In the genomic region with DNA sequence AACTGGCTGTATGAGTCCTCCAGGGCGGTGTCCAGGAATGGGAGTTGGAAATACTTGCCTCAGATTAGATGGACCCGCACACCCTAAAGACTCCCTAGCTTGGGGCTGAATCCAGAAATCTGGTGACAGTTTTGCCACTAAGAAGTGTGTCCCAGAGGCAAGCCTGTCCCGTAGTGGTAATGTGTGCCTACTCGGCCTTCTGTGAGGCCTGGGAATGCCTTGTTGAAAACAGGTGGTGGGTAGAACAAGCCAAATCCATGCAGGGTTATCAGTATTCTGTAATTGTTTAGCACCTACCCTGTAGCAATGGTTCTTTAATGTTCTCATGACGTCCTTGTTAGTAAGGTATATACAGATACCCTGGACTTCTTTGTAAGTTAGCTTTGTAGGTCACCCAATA, we compare ENCODE assay signal across 12 cellular contexts. TPM values are rescaled to one million over a fixed set of nuclear protein-coding genes. Genes with fewer than 3 reads are reported as not detected.
A peak's percentile ranks its signal among the peaks of the same experiment; 100 is the strongest.
DNase-seq lines count a peak whose midpoint lies in the region; ATAC-seq, FAIRE-seq and TF ChIP-seq lines count a peak whose summit lies in the region.
"Had no signal": no experiment of that assay in that cellular context is flagged by ENCODE, and none has a peak within 500 bp of the region (broad histone marks: within the 10 kb centered on the region; RNA-seq: fewer than 3 reads in every experiment).

No MANE protein-coding gene starts in this region.

- POLR2A ChIA-PET in activated CD4-positive, alpha-beta memory T cell treated with anti-CD3 and anti-CD28 coated beads, Interleukin-2, amount 10 ng/mL, durations not matched to agents 7 days and 5 days (lab: Charles Lee): interaction anchor here (1.1 kb wide), 1 partner anchor 109 kb away, joined by 5 read pairs; the partner anchor contains the start of gene ABHD10

- peak overlapping the region in 1 of 2 donors; percentile 20 for H3K27ac ChIP-seq in kidney (ENCODE audit: low read depth in 2 of 2, low read length in 2 of 2)
- peak overlapping the region; percentile 79 to 85 (median 83) for H3K27ac ChIP-seq in transverse colon
- H3K27ac ChIP-seq in SJCRH30: no peak overlapping the region

- H3K4me3 ChIP-seq in kidney (ENCODE audit: low read length in 2 of 2): peak overlapping the region; percentile 28 to 40
- peak overlapping the region in 3 of 4 donors; percentile 14 to 66 (median 42) for H3K4me3 ChIP-seq in transverse colon
- H3K4me3 ChIP-seq in SJCRH30: no peak overlapping the region; the same call in 1 of the 2 replicates

- no peak for TF ChIP-seq POLR2A in transverse colon (IDR thresholded peaks at IDR 0.05)

- peaks cover 65% of the 10 kb centered on the region for H3K4me1 Mint-ChIP-seq in activated naive CD4-positive, alpha-beta T cell treated with anti-CD3 and anti-CD28 coated beads, Interleukin-2, amount 10 ng/mL, durations not matched to agents 7 days and 5 days
- H3K4me1 Mint-ChIP-seq in activated naive CD4-positive, alpha-beta T cell treated with anti-CD3 and anti-CD28 coated beads for 36 hours (ENCODE audit: low read depth): peaks cover 25% of the 10 kb centered on the region
- H3K4me1 Mint-ChIP-seq in activated CD4-positive, alpha-beta memory T cell treated with anti-CD3 and anti-CD28 coated beads, Interleukin-2, amount 10 ng/mL, durations not matched to agents 7 days and 5 days: peaks cover 55% of the 10 kb centered on the region
- H3K4me1 Mint-ChIP-seq in glutamatergic neuron (ENCODE audit: low read depth, unreplicated experiment): peaks cover 12% of the 10 kb centered on the region

- no peak overlapping the region for H3K9ac ChIP-seq in kidney (ENCODE audit: low read length in 2 of 2)

- no peak for FAIRE-seq in kidney (lab: Jason Lieb, UNC)

- ATAC-seq in HG03432 (IDR thresholded peaks at IDR 0.05; ENCODE audit: unreplicated experiment): no peak

- WGBS in transverse colon (ENCODE audit: low coverage in 1 of 2), 2 donors: 40 to 71% methylated on average over 2 to 5 of the region's 5 CpGs

- DNase-seq in activated naive CD4-positive, alpha-beta T cell treated with anti-CD3 and anti-CD28 coated beads, Interleukin-2, amount 10 ng/mL, durations not matched to agents 7 days and 5 days: no peak
- no peak for DNase-seq in activated naive CD4-positive, alpha-beta T cell treated with anti-CD3 and anti-CD28 coated beads for 36 hours
- no peak for DNase-seq in activated CD4-positive, alpha-beta memory T cell treated with anti-CD3 and anti-CD28 coated beads, Interleukin-2, amount 10 ng/mL, durations not matched to agents 7 days and 5 days
- DNase-seq in kidney (no peak), transverse colon (no peak), glutamatergic neuron (no peak), SJCRH30 (no peak)
- DNase-seq: stimulated activated CD4-positive, alpha-beta T cell treated with anti-CD3 and anti-CD28 coated beads, Interleukin-2, amount 100 ng/mL, for 48 hours; substantia nigra had no signal

- in situ Hi-C loops in transverse colon (cut with MboI; ENCODE audit: low pct_ligation_motif_present in 1 of 4, low pct_unique_long_range_greater_than_20kb in 1 of 4, low sequenced_read_pairs in 3 of 4): no loop called here

- H3K9me3 ChIP-seq in kidney (ENCODE audit: control insufficient read depth in 1 of 2, low read length in 2 of 2) (no peaks in the 10 kb centered on the region), transverse colon (no peaks in the 10 kb centered on the region), SJCRH30 (replicated peaks) (no peaks in the 10 kb centered on the region)

- H3K4me1 ChIP-seq in kidney (ENCODE audit: control insufficient read depth in 1 of 2, insufficient read depth in 1 of 2, low read depth in 1 of 2, low read length in 2 of 2): peaks cover 9 to 13% of the 10 kb centered on the region in 2 donors
- H3K4me1 ChIP-seq in transverse colon: peaks cover 6 to 73% (median 34%) of the 10 kb centered on the region in 4 donors
- peaks cover 40% of the 10 kb centered on the region for H3K4me1 ChIP-seq in SJCRH30

- no peaks in the 10 kb centered on the region for H3K27me3 ChIP-seq in transverse colon
- no peaks in the 10 kb centered on the region for H3K27me3 ChIP-seq in SJCRH30

- peak overlapping the region; percentile 69 for H3K4me3 Mint-ChIP-seq in activated naive CD4-positive, alpha-beta T cell treated with anti-CD3 and anti-CD28 coated beads, Interleukin-2, amount 10 ng/mL, durations not matched to agents 7 days and 5 days
- no peak overlapping the region for H3K4me3 Mint-ChIP-seq in activated naive CD4-positive, alpha-beta T cell treated with anti-CD3 and anti-CD28 coated beads for 36 hours
- H3K4me3 Mint-ChIP-seq in activated CD4-positive, alpha-beta memory T cell treated with anti-CD3 and anti-CD28 coated beads, Interleukin-2, amount 10 ng/mL, durations not matched to agents 7 days and 5 days: peak overlapping the region; percentile 75
- no peak overlapping the region for H3K4me3 Mint-ChIP-seq in glutamatergic neuron (ENCODE audit: unreplicated experiment)

- H3K27ac Mint-ChIP-seq in activated naive CD4-positive, alpha-beta T cell treated with anti-CD3 and anti-CD28 coated beads, Interleukin-2, amount 10 ng/mL, durations not matched to agents 7 days and 5 days: no peak overlapping the region
- no peak overlapping the region for H3K27ac Mint-ChIP-seq in activated naive CD4-positive, alpha-beta T cell treated with anti-CD3 and anti-CD28 coated beads for 36 hours
- no peak overlapping the region for H3K27ac Mint-ChIP-seq in activated CD4-positive, alpha-beta memory T cell treated with anti-CD3 and anti-CD28 coated beads, Interleukin-2, amount 10 ng/mL, durations not matched to agents 7 days and 5 days
- no peak overlapping the region for H3K27ac Mint-ChIP-seq in glutamatergic neuron (ENCODE audit: unreplicated experiment)

- TF ChIP-seq CTCF in kidney (IDR thresholded peaks at IDR 0.05; ENCODE audit: borderline replicate concordance, extremely low read depth, insufficient read depth) (no peak), transverse colon (IDR thresholded peaks at IDR 0.05) (no peak), glutamatergic neuron (IDR thresholded peaks at IDR 0.05; ENCODE audit: partially characterized antibody, unreplicated experiment) (no peak)

- peaks cover 22% of the 10 kb centered on the region for H3K27me3 Mint-ChIP-seq in activated naive CD4-positive, alpha-beta T cell treated with anti-CD3 and anti-CD28 coated beads, Interleukin-2, amount 10 ng/mL, durations not matched to agents 7 days and 5 days
- H3K27me3 Mint-ChIP-seq in activated naive CD4-positive, alpha-beta T cell treated with anti-CD3 and anti-CD28 coated beads for 36 hours (ENCODE audit: low read depth): peaks cover 6% of the 10 kb centered on the region
- H3K27me3 Mint-ChIP-seq in activated CD4-positive, alpha-beta memory T cell treated with anti-CD3 and anti-CD28 coated beads, Interleukin-2, amount 10 ng/mL, durations not matched to agents 7 days and 5 days: peaks cover 4% of the 10 kb centered on the region
- H3K27me3 Mint-ChIP-seq in glutamatergic neuron (ENCODE audit: unreplicated experiment): peaks cover 4% of the 10 kb centered on the region

- TF ChIP-seq EP300 in transverse colon (IDR thresholded peaks at IDR 0.05; ENCODE audit: low read depth): no peak

- no peaks in the 10 kb centered on the region for H3K9me3 Mint-ChIP-seq in activated naive CD4-positive, alpha-beta T cell treated with anti-CD3 and anti-CD28 coated beads, Interleukin-2, amount 10 ng/mL, durations not matched to agents 7 days and 5 days
- H3K9me3 Mint-ChIP-seq in activated naive CD4-positive, alpha-beta T cell treated with anti-CD3 and anti-CD28 coated beads for 36 hours: no peaks in the 10 kb centered on the region
- H3K9me3 Mint-ChIP-seq in activated CD4-positive, alpha-beta memory T cell treated with anti-CD3 and anti-CD28 coated beads, Interleukin-2, amount 10 ng/mL, durations not matched to agents 7 days and 5 days: no peaks in the 10 kb centered on the region
- H3K9me3 Mint-ChIP-seq in glutamatergic neuron (ENCODE audit: unreplicated experiment): no peaks in the 10 kb centered on the region

- CTCF ChIA-PET in activated naive CD4-positive, alpha-beta T cell treated with anti-CD3 and anti-CD28 coated beads, Interleukin-2, amount 10 ng/mL, durations not matched to agents 7 days and 5 days (lab: Charles Lee): interaction anchor here (1.2 to 2.3 kb wide), 2 partner anchors 24 to 98 kb away, joined by 3 to 5 read pairs; no protein-coding TSS in a partner anchor
- CTCF ChIA-PET in activated naive CD4-positive, alpha-beta T cell treated with anti-CD3 and anti-CD28 coated beads for 36 hours (lab: Charles Lee): interaction anchor here (0.9 kb wide), 1 partner anchor 24 kb away, joined by 3 read pairs; no protein-coding TSS in a partner anchor
- CTCF ChIA-PET in activated CD4-positive, alpha-beta memory T cell treated with anti-CD3 and anti-CD28 coated beads, Interleukin-2, amount 10 ng/mL, durations not matched to agents 7 days and 5 days (lab: Charles Lee): interaction anchor here (0.8 to 1.2 kb wide), 2 partner anchors 44 kb away, joined by 3 read pairs; no protein-coding TSS in a partner anchor

- intact Hi-C loops in activated naive CD4-positive, alpha-beta T cell treated with anti-CD3 and anti-CD28 coated beads for 36 hours (cut with micrococcal nuclease): no loop called here
- intact Hi-C loops in kidney (cut with DNase I): no loop called here
- intact Hi-C loops in transverse colon (cut with DNase I; ENCODE audit: low total_unique reads): no loop called here

- peaks cover 2% of the 10 kb centered on the region for H3K36me3 Mint-ChIP-seq in activated naive CD4-positive, alpha-beta T cell treated with anti-CD3 and anti-CD28 coated beads, Interleukin-2, amount 10 ng/mL, durations not matched to agents 7 days and 5 days
- no peaks in the 10 kb centered on the region for H3K36me3 Mint-ChIP-seq in activated naive CD4-positive, alpha-beta T cell treated with anti-CD3 and anti-CD28 coated beads for 36 hours (ENCODE audit: low read depth)
- no peaks in the 10 kb centered on the region for H3K36me3 Mint-ChIP-seq in activated CD4-positive, alpha-beta memory T cell treated with anti-CD3 and anti-CD28 coated beads, Interleukin-2, amount 10 ng/mL, durations not matched to agents 7 days and 5 days (ENCODE audit: low read depth)
- H3K36me3 Mint-ChIP-seq in glutamatergic neuron (ENCODE audit: unreplicated experiment): no peaks in the 10 kb centered on the region

- H3K36me3 ChIP-seq in kidney (ENCODE audit: control insufficient read depth in 1 of 2, insufficient read depth in 2 of 2, low read length in 2 of 2) (no peaks in the 10 kb centered on the region), transverse colon (no peaks in the 10 kb centered on the region), SJCRH30 (no peaks in the 10 kb centered on the region)

RNA-seq across cellular contexts. Expression of gene C3orf52, which starts 1.6 kb away (rescaled TPM):
- total RNA-seq in activated naive CD4-positive, alpha-beta T cell treated with anti-CD3 and anti-CD28 coated beads for 36 hours: 1 to 10 TPM; 3.1 to 3.8 TPM
- total RNA-seq in activated CD4-positive, alpha-beta memory T cell treated with anti-CD3 and anti-CD28 coated beads, Interleukin-2, amount 10 ng/mL, durations not matched to agents 7 days and 5 days: 1 to 10 TPM; 2.5 to 2.6 TPM
- 5.2 TPM for total RNA-seq in kidney
- polyA plus RNA-seq in kidney (ENCODE audit: insufficient read depth, low read depth, low replicate concordance): 3.8 TPM
- 10 to 100 TPM; 26.9 to 65.7 (median 47.1) TPM for total RNA-seq in transverse colon
- 1.4 TPM for total RNA-seq in glutamatergic neuron (ENCODE audit: unreplicated experiment)
- total RNA-seq in SJCRH30 (2014; rRNA removed; shearing (Covaris generic)): 13.7 and 15.5 TPM in 2 replicates

RNA-seq across cellular contexts. Expression of gene GCSAM, which starts 45.3 kb away (rescaled TPM):
- total RNA-seq in activated naive CD4-positive, alpha-beta T cell treated with anti-CD3 and anti-CD28 coated beads for 36 hours: 10 to 100 TPM; 14.5 to 14.6 TPM
- total RNA-seq in activated CD4-positive, alpha-beta memory T cell treated with anti-CD3 and anti-CD28 coated beads, Interleukin-2, amount 10 ng/mL, durations not matched to agents 7 days and 5 days: 10 to 100 TPM; 19.6 to 19.9 TPM
- total RNA-seq in kidney (0.88 TPM), transverse colon (under 1 TPM in 2 of 4 donors, not detected in 2; 0.64 to 0.68 TPM), glutamatergic neuron (ENCODE audit: unreplicated experiment) (not detected)
- not detected for polyA plus RNA-seq in kidney (ENCODE audit: insufficient read depth, low read depth, low replicate concordance)
- total RNA-seq in SJCRH30 (2014; rRNA removed; shearing (Covaris generic)): not detected in 2 replicates
- total RNA-seq: dermis microvascular lymphatic vessel endothelial cell had no signal

RNA-seq across cellular contexts. Expression of gene TMPRSS7, which starts 53.2 kb away (rescaled TPM):
- not detected for total RNA-seq in activated naive CD4-positive, alpha-beta T cell treated with anti-CD3 and anti-CD28 coated beads for 36 hours
- total RNA-seq in activated CD4-positive, alpha-beta memory T cell treated with anti-CD3 and anti-CD28 coated beads, Interleukin-2, amount 10 ng/mL, durations not matched to agents 7 days and 5 days: not detected
- total RNA-seq in kidney (not detected), transverse colon (not detected), glutamatergic neuron (ENCODE audit: unreplicated experiment) (not detected)
- not detected for polyA plus RNA-seq in kidney (ENCODE audit: insufficient read depth, low read depth, low replicate concordance)
- not detected in 2 replicates for total RNA-seq in SJCRH30 (2014; rRNA removed; shearing (Covaris generic))
- total RNA-seq: dermis microvascular lymphatic vessel endothelial cell; T-helper 1 cell treated with Interleukin-12 subunit alpha and Interleukin-12 subunit beta and Interleukin-4 antibody, amounts not matched to agents 30 ng/mL and 1 ng/mL, for 36 hours had no signal

Comparison
In these comparisons a context has a peak if more than half of its experiments do, and no peak if none do; other contexts are left out.
1. H3K4me3 Mint-ChIP-seq: peak in activated naive CD4-positive, alpha-beta T cell treated with anti-CD3 and anti-CD28 coated beads, Interleukin-2, amount 10 ng/mL, durations not matched to agents 7 days and 5 days (single experiment) and activated CD4-positive, alpha-beta memory T cell treated with anti-CD3 and anti-CD28 coated beads, Interleukin-2, amount 10 ng/mL, durations not matched to agents 7 days and 5 days (single experiment); none in activated naive CD4-positive, alpha-beta T cell treated with anti-CD3 and anti-CD28 coated beads for 36 hours (single experiment) and glutamatergic neuron (single experiment).